ENCODE assay signal across 7 cellular contexts in the genomic region with DNA sequence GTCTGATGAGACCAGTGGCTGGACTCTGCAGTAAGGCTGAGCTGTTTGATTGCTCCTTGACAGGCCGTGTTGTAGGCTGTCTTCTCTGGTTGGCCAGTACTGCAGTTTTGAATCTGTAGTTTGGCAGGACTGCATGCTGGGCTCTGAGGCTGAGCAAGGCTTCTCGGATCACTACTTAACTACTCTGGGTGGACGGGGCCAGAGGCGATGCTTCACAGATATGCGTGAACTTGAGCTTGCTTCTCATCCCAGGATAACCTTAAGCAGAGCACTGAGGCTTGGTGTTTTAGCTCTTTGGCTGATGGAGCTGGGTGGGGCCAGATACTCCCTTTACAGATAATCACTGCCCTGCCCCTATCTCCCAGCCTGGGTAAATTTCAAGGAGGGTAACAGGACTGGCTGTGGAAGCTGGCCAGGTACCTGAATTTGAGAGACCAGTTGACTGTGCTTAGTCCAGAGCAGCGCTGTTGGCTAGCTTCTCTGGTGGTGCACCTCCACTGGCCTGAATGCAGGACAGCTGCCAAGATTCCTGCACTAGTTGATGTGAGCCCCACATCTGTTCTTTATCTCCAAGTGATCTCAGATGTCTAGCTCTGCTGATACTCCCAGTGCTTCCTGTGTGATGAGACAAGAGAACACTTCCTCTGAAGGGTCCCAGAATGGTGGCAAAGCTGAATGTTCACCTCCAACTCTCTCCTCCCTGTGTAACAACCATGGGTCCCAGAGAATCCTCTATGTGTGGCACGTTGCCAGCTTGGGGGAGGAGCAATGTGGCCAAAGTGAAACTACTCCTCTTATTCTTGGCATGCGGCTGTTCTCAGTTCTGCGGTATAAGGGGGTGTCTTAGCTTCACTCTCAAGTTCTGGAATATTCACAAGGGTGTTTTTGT. TPM values are rescaled to one million over a fixed set of nuclear protein-coding genes. Genes with fewer than 3 reads are reported as not detected.
DNase-seq lines count a peak whose midpoint lies in the region; ATAC-seq and TF ChIP-seq lines count a peak whose summit lies in the region.

No MANE protein-coding gene starts in this region.

- H3K4me3 ChIP-seq in fibroblast of pulmonary artery (replicated peaks; ENCODE audit: low read depth, low read length) = peak overlapping the region; percentile 56

- H3K4me3 Mint-ChIP-seq in activated T-cell treated with anti-CD3 and anti-CD28 coated beads, Interleukin-2, amount 50 U/mL, for 24 hours = peak overlapping the region; percentile 30

- no peaks in the 10 kb centered on the region for H3K27me3 Mint-ChIP-seq in activated T-cell treated with anti-CD3 and anti-CD28 coated beads, Interleukin-2, amount 50 U/mL, for 24 hours

- peak; percentile 57 for ATAC-seq in GM21529 (IDR thresholded peaks at IDR 0.05; ENCODE audit: unreplicated experiment)

- peaks cover 36% of the 10 kb centered on the region for H3K4me1 Mint-ChIP-seq in activated T-cell treated with anti-CD3 and anti-CD28 coated beads, Interleukin-2, amount 50 U/mL, for 24 hours (ENCODE audit: low read depth)

- H3K36me3 Mint-ChIP-seq in activated T-cell treated with anti-CD3 and anti-CD28 coated beads, Interleukin-2, amount 50 U/mL, for 24 hours (ENCODE audit: low read depth) = no peaks in the 10 kb centered on the region

- H3K9me3 Mint-ChIP-seq in activated T-cell treated with anti-CD3 and anti-CD28 coated beads, Interleukin-2, amount 50 U/mL, for 24 hours = peaks cover 6% of the 10 kb centered on the region

- TF ChIP-seq CTCF in fibroblast of pulmonary artery (IDR thresholded peaks at IDR 0.05; ENCODE audit: low read length, missing control alignments) = no peak

- DNase-seq in NCI-H2029 treated with DMSO at 0.1 percent for 48 hours (lab: John Stamatoyannopoulos, UW) (peak; percentile 77), fibroblast of pulmonary artery (ENCODE audit: low read depth) (peak; percentile 90), pons (ENCODE audit: low spot score) (peak; percentile 61), ureter (ENCODE audit: low spot score) (peak; percentile 76), SKM-1 (lab: John Stamatoyannopoulos, UW; ENCODE audit: unreplicated experiment) (no peak)
- peak; percentile 63 for DNase-seq in activated T-cell treated with anti-CD3 and anti-CD28 coated beads, Interleukin-2, amount 50 U/mL, for 24 hours

- peak overlapping the region; percentile 73 for H3K27ac Mint-ChIP-seq in activated T-cell treated with anti-CD3 and anti-CD28 coated beads, Interleukin-2, amount 50 U/mL, for 24 hours

RNA-seq across cellular contexts. Expression of a gene that starts 37.9 kb away (rescaled TPM):
- 5.4 TPM for total RNA-seq in ureter
